In the genomic region with DNA sequence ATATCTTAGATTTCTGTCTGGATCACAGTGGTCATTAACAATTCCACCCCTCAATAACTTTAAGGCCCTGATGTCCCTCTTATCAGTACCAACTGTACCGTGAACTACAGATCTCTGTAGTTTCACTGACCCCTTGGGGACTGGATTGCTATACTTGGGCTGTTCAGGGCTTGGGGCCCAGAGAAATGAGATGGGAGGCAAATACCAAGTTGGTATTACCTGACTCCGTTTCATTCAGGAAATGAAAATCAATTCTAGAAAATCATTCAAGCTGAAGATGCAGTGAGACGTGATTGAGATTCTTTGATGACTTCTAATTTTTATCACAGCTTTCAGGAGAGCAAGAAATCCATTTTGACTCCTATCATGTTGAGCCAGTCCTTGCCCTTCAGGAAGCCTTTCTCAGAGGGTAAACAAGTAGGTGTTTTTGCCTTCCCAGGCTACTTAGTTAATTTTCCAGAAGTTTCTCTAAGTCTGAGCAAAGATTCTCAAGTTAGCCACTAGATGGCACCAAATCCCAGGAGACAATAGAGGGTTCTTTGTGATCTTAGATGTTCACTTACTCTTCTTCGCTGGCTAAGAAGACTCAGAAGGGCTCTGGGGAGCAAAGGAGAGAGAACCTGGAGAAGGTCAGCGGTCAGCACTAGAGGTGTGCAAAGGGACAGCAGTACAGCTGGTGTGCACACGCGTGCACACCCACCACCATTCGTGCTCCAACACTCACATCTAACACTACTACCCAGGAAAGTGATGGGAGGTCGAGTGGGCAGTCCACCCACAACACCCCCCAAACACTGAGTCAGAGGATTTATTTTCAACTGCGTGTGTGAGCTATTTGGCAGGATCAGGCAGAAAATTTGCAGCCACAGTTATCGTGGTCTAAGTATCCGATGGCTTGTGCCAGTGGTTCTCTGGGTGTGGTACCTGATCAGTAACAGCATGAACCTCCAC, we compare ENCODE assay signal across 1 cellular context.
TF ChIP-seq lines count a peak whose summit lies in the region.

No MANE protein-coding gene starts in this region.

TF ChIP-seq in K562, 482 proteins besides CTCF, POLR2A, EP300 and RAD21:
- TF ChIP-seq KAT8 (IDR thresholded peaks at IDR 0.05; ENCODE audit: low read depth) (no peak), NFYB (IDR thresholded peaks at IDR 0.05; ENCODE audit: extremely low read depth, insufficient read length) (no peak), HNRNPK (IDR thresholded peaks at IDR 0.05; ENCODE audit: low read depth, low read length, poor library complexity, severe bottlenecking) (no peak), RBM17 (IDR thresholded peaks at IDR 0.05; ENCODE audit: borderline replicate concordance, low read depth, low read length) (no peak), SIN3B (IDR thresholded peaks at IDR 0.05; ENCODE audit: low read depth) (no peak), ZNF785 (CRISPR knock-in tag; IDR thresholded peaks at IDR 0.05) (no peak), POLR3G (IDR thresholded peaks at IDR 0.05; ENCODE audit: extremely low read depth, insufficient read length, insufficient replicate concordance) (no peak), GABPB2 (CRISPR knock-in tag; conservative IDR thresholded peaks at IDR 0.05) (no peak), SIX5 (IDR thresholded peaks at IDR 0.05; ENCODE audit: borderline replicate concordance in 1 of 2, insufficient read depth in 1 of 2, low read depth in 1 of 2, low read length in 2 of 2) (no peak), ZNF79 (CRISPR knock-in tag; IDR thresholded peaks at IDR 0.05; ENCODE audit: low read depth) (peak; percentile 94), MTA2 (IDR thresholded peaks at IDR 0.05; ENCODE audit: low read depth) (no peak), ZNF253 (CRISPR knock-in tag; conservative IDR thresholded peaks at IDR 0.05) (no peak), SMC3 (conservative IDR thresholded peaks at IDR 0.05; ENCODE audit: insufficient read depth, low read depth, low read length) (peak; percentile 35; the same call in 1 of the 2 replicates), TAF9B (IDR thresholded peaks at IDR 0.05; ENCODE audit: partially characterized antibody) (no peak), CREBBP (IDR thresholded peaks at IDR 0.05; ENCODE audit: low read depth, low read length) (no peak)
- TF ChIP-seq, protein P1, sequence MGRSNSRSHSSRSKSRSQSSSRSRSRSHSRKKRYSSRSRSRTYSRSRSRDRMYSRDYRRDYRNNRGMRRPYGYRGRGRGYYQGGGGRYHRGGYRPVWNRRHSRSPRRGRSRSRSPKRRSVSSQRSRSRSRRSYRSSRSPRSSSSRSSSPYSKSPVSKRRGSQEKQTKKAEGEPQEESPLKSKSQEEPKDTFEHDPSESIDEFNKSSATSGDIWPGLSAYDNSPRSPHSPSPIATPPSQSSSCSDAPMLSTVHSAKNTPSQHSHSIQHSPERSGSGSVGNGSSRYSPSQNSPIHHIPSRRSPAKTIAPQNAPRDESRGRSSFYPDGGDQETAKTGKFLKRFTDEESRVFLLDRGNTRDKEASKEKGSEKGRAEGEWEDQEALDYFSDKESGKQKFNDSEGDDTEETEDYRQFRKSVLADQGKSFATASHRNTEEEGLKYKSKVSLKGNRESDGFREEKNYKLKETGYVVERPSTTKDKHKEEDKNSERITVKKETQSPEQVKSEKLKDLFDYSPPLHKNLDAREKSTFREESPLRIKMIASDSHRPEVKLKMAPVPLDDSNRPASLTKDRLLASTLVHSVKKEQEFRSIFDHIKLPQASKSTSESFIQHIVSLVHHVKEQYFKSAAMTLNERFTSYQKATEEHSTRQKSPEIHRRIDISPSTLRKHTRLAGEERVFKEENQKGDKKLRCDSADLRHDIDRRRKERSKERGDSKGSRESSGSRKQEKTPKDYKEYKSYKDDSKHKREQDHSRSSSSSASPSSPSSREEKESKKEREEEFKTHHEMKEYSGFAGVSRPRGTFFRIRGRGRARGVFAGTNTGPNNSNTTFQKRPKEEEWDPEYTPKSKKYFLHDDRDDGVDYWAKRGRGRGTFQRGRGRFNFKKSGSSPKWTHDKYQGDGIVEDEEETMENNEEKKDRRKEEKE (IDR thresholded peaks at IDR 0.05; ENCODE audit: borderline replicate concordance in 1 of 2, control insufficient read depth in 1 of 2, low read depth in 2 of 2, low read length in 1 of 2): no peak
- TF ChIP-seq, protein P2, sequence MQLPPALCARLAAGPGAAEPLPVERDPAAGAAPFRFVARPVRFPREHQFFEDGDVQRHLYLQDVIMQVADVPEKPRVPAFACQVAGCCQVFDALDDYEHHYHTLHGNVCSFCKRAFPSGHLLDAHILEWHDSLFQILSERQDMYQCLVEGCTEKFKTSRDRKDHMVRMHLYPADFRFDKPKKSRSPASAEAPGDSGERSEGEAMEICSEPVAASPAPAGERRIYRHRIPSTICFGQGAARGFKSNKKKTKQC (CRISPR knock-in tag; IDR thresholded peaks at IDR 0.05): no peak
- TF ChIP-seq, protein P3, sequence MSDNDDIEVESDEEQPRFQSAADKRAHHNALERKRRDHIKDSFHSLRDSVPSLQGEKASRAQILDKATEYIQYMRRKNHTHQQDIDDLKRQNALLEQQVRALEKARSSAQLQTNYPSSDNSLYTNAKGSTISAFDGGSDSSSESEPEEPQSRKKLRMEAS (CRISPR knock-in tag; IDR thresholded peaks at IDR 0.05): no peak
- TF ChIP-seq, protein P4, sequence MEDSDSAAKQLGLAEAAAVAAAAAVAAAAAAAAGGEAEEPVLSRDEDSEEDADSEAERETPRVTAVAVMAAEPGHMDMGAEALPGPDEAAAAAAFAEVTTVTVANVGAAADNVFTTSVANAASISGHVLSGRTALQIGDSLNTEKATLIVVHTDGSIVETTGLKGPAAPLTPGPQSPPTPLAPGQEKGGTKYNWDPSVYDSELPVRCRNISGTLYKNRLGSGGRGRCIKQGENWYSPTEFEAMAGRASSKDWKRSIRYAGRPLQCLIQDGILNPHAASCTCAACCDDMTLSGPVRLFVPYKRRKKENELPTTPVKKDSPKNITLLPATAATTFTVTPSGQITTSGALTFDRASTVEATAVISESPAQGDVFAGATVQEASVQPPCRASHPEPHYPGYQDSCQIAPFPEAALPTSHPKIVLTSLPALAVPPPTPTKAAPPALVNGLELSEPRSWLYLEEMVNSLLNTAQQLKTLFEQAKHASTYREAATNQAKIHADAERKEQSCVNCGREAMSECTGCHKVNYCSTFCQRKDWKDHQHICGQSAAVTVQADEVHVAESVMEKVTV (CRISPR knock-in tag; IDR thresholded peaks at IDR 0.05): peak; percentile 60
- TF ChIP-seq, protein P5, sequence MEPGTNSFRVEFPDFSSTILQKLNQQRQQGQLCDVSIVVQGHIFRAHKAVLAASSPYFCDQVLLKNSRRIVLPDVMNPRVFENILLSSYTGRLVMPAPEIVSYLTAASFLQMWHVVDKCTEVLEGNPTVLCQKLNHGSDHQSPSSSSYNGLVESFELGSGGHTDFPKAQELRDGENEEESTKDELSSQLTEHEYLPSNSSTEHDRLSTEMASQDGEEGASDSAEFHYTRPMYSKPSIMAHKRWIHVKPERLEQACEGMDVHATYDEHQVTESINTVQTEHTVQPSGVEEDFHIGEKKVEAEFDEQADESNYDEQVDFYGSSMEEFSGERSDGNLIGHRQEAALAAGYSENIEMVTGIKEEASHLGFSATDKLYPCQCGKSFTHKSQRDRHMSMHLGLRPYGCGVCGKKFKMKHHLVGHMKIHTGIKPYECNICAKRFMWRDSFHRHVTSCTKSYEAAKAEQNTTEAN (CRISPR knock-in tag; IDR thresholded peaks at IDR 0.05): no peak
